In the genomic region with DNA sequence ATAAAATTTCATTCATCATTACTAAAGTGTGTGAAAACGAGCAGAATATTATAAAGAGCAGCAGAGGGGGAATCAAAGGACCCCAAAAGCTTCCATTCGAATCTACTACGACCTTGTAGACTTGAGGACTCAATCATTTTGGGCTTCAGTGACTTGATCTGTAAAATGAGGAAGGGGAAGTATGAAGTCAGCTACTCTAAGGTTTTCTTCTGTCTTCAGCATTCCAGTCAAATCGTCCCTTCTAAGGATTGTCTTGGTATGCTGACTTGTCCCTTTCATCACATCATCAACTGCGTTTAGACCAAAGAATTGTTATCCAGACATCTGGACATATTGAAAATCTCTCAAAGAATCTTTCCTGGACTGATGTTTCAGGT, we compare ENCODE assay signal across 21 cellular contexts. TPM values are rescaled to one million over a fixed set of nuclear protein-coding genes. Genes with fewer than 3 reads are reported as not detected.
DNase-seq lines count a peak whose midpoint lies in the region; ATAC-seq and TF ChIP-seq lines count a peak whose summit lies in the region.
"Had no signal": no experiment of that assay in that cellular context is flagged by ENCODE, and none has a peak within 500 bp of the region (broad histone marks: within the 10 kb centered on the region; RNA-seq: fewer than 3 reads in every experiment).

No MANE protein-coding gene starts in this region.

- TF ChIP-seq CTCF in left ventricle myocardium inferior (IDR thresholded peaks at IDR 0.05; ENCODE audit: borderline replicate concordance) (no peak), NB4 (IDR thresholded peaks at IDR 0.05; ENCODE audit: low read depth, low read length) (no peak), ascending aorta (IDR thresholded peaks at IDR 0.05) (no peak), tibial artery (IDR thresholded peaks at IDR 0.05) (no peak)

- H3K4me1 ChIP-seq in left ventricle myocardium inferior (peaks cover 76% of the 10 kb centered on the region), ascending aorta (peaks cover 0 to 29% of the 10 kb centered on the region in 2 donors), tibial artery (peaks cover 0 to 58% (median 19%) of the 10 kb centered on the region in 4 donors)

- H3K27me3 ChIP-seq in left ventricle myocardium inferior (ENCODE audit: low read depth): no peaks in the 10 kb centered on the region
- H3K27me3 ChIP-seq in ascending aorta: no peaks in the 10 kb centered on the region
- H3K27me3 ChIP-seq in tibial artery: no peaks in the 10 kb centered on the region

- no peak for TF ChIP-seq POLR2A in NB4 (IDR thresholded peaks at IDR 0.05; ENCODE audit: extremely low read depth, insufficient read length)

- ATAC-seq in left ventricle myocardium superior: no peak
- ATAC-seq in HG03108 (IDR thresholded peaks at IDR 0.05; ENCODE audit: unreplicated experiment): no peak
- no peak for ATAC-seq in GM19452 (IDR thresholded peaks at IDR 0.05; ENCODE audit: unreplicated experiment)

- H3K27ac ChIP-seq in left ventricle myocardium inferior (replicated peaks): peak overlapping the region; percentile 89
- H3K27ac ChIP-seq in ascending aorta: peak overlapping the region; percentile 66 to 75
- H3K27ac ChIP-seq in tibial artery: peak overlapping the region; percentile 58 to 79
- H3K27ac ChIP-seq: HL-60 had no signal

- intact Hi-C loops in left ventricle myocardium inferior (cut with micrococcal nuclease) (loop anchor here (10.0 kb wide), 1 partner anchor 121 kb away; no protein-coding TSS in a partner anchor), left ventricle myocardium superior (cut with micrococcal nuclease) (no loop called here), ascending aorta (cut with DNase I) (no loop called here), tibial artery (cut with DNase I; ENCODE audit: low total_unique reads) (no loop called here)

- H3K36me3 ChIP-seq in left ventricle myocardium inferior (no peaks in the 10 kb centered on the region), ascending aorta (no peaks in the 10 kb centered on the region), tibial artery (no peaks in the 10 kb centered on the region)

- H3K9me3 ChIP-seq in left ventricle myocardium inferior (replicated peaks) (no peaks in the 10 kb centered on the region), ascending aorta (no peaks in the 10 kb centered on the region), tibial artery (no peaks in the 10 kb centered on the region)

- H3K4me3 ChIP-seq in left ventricle myocardium inferior (no peak overlapping the region), NB4 (ENCODE audit: low read depth, low read length) (no peak overlapping the region), ascending aorta (no peak overlapping the region), tibial artery (no peak overlapping the region)

- no peak for DNase-seq in left ventricle myocardium inferior
- DNase-seq in left ventricle myocardium superior: no peak
- peak; percentile 24 for DNase-seq in NB4 (ENCODE audit: low read depth)
- DNase-seq in ascending aorta (ENCODE audit: low spot score in 2 of 2): no peak
- no peak for DNase-seq in tibial artery
- DNase-seq in NCI-H524 (lab: John Stamatoyannopoulos, UW): no peak
- DNase-seq: DMS53; EL; GF-D8; H9; HFFc6; NCI-H1092 treated with DMSO at 0.1 percent for 48 hours; NCI-H1436 treated with DMSO at 0.1 percent for 48 hours; NCI-H1930; NCI-H510A; NCI-H748 treated with DMSO at 0.1 percent for 48 hours; NK-92 treated with Interleukin-12 subunit alpha and Interleukin-12 subunit beta, amount 100 ng/mL, for 24 hours; Right ventricle myocardium superior had no signal

RNA-seq across cellular contexts. Expression of gene PLD1, which starts 44.8 kb away (rescaled TPM):
- total RNA-seq in left ventricle myocardium inferior: 59.5 TPM
- total RNA-seq in left ventricle myocardium superior: 75.1 TPM
- total RNA-seq in ascending aorta: 8.8 TPM
